1 cellular context compared by ENCODE assay signal in genomic region chr19:29831686-29832085, GRCh38.
TF ChIP-seq lines count a peak whose summit lies in the region.

No MANE protein-coding gene starts in this region.

TF ChIP-seq in WTC11, 78 proteins besides CTCF, POLR2A, EP300 and RAD21 (continued from another document):
- TF ChIP-seq AR (CRISPR knock-in tag; IDR thresholded peaks at IDR 0.05) (no peak), NFYB (CRISPR knock-in tag; conservative IDR thresholded peaks at IDR 0.05; ENCODE audit: low read depth) (no peak), RORB (CRISPR knock-in tag; IDR thresholded peaks at IDR 0.05) (no peak), ESRRA (CRISPR knock-in tag; IDR thresholded peaks at IDR 0.05; ENCODE audit: borderline replicate concordance) (no peak), ARID4B (CRISPR knock-in tag; IDR thresholded peaks at IDR 0.05; ENCODE audit: borderline replicate concordance) (no peak), ATF2 (CRISPR knock-in tag; IDR thresholded peaks at IDR 0.05; ENCODE audit: borderline replicate concordance, low read depth) (no peak), ZNF396 (CRISPR knock-in tag; IDR thresholded peaks at IDR 0.05; ENCODE audit: borderline replicate concordance) (no peak), SMAD3 (CRISPR knock-in tag; IDR thresholded peaks at IDR 0.05; ENCODE audit: borderline replicate concordance) (no peak), ZNF425 (CRISPR knock-in tag; conservative IDR thresholded peaks at IDR 0.05) (no peak), AFF4 (CRISPR knock-in tag; IDR thresholded peaks at IDR 0.05; ENCODE audit: borderline replicate concordance) (no peak), HMGXB4 (CRISPR knock-in tag; IDR thresholded peaks at IDR 0.05) (no peak), ELF4 (CRISPR knock-in tag; IDR thresholded peaks at IDR 0.05; ENCODE audit: low read depth) (no peak), PREB (CRISPR knock-in tag; IDR thresholded peaks at IDR 0.05; ENCODE audit: borderline replicate concordance) (no peak), SMAD4 (CRISPR knock-in tag; IDR thresholded peaks at IDR 0.05) (no peak), IRF1 (CRISPR knock-in tag; IDR thresholded peaks at IDR 0.05) (no peak), TEAD4 (CRISPR knock-in tag; IDR thresholded peaks at IDR 0.05) (no peak), FOXK1 (CRISPR knock-in tag; IDR thresholded peaks at IDR 0.05) (no peak), EMX1 (CRISPR knock-in tag; IDR thresholded peaks at IDR 0.05) (no peak)
